ENCODE assay signal across 19 cellular contexts in genomic region chr10:9362721-9363120, GRCh38.
A peak's percentile ranks its signal among the peaks of the same experiment; 100 is the strongest.
DNase-seq lines count a peak whose midpoint lies in the region; ATAC-seq and TF ChIP-seq lines count a peak whose summit lies in the region.
"Had no signal": no experiment of that assay in that cellular context is flagged by ENCODE, and none has a peak within 500 bp of the region (broad histone marks: within the 10 kb centered on the region; RNA-seq: fewer than 3 reads in every experiment).

No MANE protein-coding gene starts in this region.

- TF ChIP-seq CTCF in DND-41 (IDR thresholded peaks at IDR 0.05; ENCODE audit: borderline replicate concordance, extremely low read depth, low read length, poor library complexity, severe bottlenecking) = no peak

- H3K4me1 ChIP-seq in DND-41 (ENCODE audit: insufficient read depth, low read length) = peaks cover 21% of the 10 kb centered on the region

- peak; percentile 94 for ATAC-seq in DND-41 (ENCODE audit: insufficient read depth, low read depth)
- peak in 1 of 2 donors; percentile 67 for ATAC-seq in naive thymus-derived CD8-positive, alpha-beta T cell
- ATAC-seq in GM18511 (IDR thresholded peaks at IDR 0.05; ENCODE audit: unreplicated experiment) = no peak
- ATAC-seq in GM21576 (IDR thresholded peaks at IDR 0.05; ENCODE audit: unreplicated experiment) = no peak

- no peaks in the 10 kb centered on the region for H3K79me2 ChIP-seq in DND-41 (ENCODE audit: insufficient read depth, low read length)

- peak overlapping the region; percentile 58 for H2AFZ ChIP-seq in DND-41 (ENCODE audit: low read depth, low read length)
- H2AFZ ChIP-seq: GM23248 had no signal

- H3K36me3 Mint-ChIP-seq in T-helper 2 cell treated with Interferon-gamma antibody and Interleukin-4, amounts not matched to agents 5 μg/mL and 100 μg/mL, for 36 hours (ENCODE audit: low read depth) = no peaks in the 10 kb centered on the region
- H3K36me3 Mint-ChIP-seq in activated naive CD4-positive, alpha-beta T cell treated with anti-CD3 and anti-CD28 coated beads, Interleukin-2, amount 50 U/mL, for 24 hours = no peaks in the 10 kb centered on the region
- H3K36me3 Mint-ChIP-seq in naive thymus-derived CD8-positive, alpha-beta T cell = no peaks in the 10 kb centered on the region

- no peaks in the 10 kb centered on the region for H3K27me3 Mint-ChIP-seq in T-helper 2 cell treated with Interferon-gamma antibody and Interleukin-4, amounts not matched to agents 5 μg/mL and 100 μg/mL, for 36 hours (ENCODE audit: low read depth)
- H3K27me3 Mint-ChIP-seq in activated naive CD4-positive, alpha-beta T cell treated with anti-CD3 and anti-CD28 coated beads, Interleukin-2, amount 50 U/mL, for 24 hours = no peaks in the 10 kb centered on the region
- peaks cover 0 to 2% (median 0%) of the 10 kb centered on the region in 5 donors for H3K27me3 Mint-ChIP-seq in naive thymus-derived CD8-positive, alpha-beta T cell
- H3K27me3 Mint-ChIP-seq: B cell had no signal

- no peaks in the 10 kb centered on the region for H4K20me1 ChIP-seq in DND-41 (ENCODE audit: insufficient read depth, low read length)

- no peaks in the 10 kb centered on the region for H3K9me3 ChIP-seq in DND-41 (ENCODE audit: insufficient read depth, low read length, severe bottlenecking)

- H3K9me3 Mint-ChIP-seq in T-helper 2 cell treated with Interferon-gamma antibody and Interleukin-4, amounts not matched to agents 5 μg/mL and 100 μg/mL, for 36 hours = no peaks in the 10 kb centered on the region
- no peaks in the 10 kb centered on the region for H3K9me3 Mint-ChIP-seq in activated naive CD4-positive, alpha-beta T cell treated with anti-CD3 and anti-CD28 coated beads, Interleukin-2, amount 50 U/mL, for 24 hours
- H3K9me3 Mint-ChIP-seq in naive thymus-derived CD8-positive, alpha-beta T cell = peaks cover 0 to 3% (median 0%) of the 10 kb centered on the region in 9 donors

- no peak for DNase-seq in T-helper 2 cell treated with Interferon-gamma antibody and Interleukin-4, amounts not matched to agents 5 μg/mL and 100 μg/mL, for 36 hours (ENCODE audit: low spot score)
- DNase-seq in T-helper 2 cell = no peak
- DNase-seq in activated naive CD4-positive, alpha-beta T cell (lab: John Stamatoyannopoulos, UW) = no peak
- DNase-seq in DND-41 = peak; percentile 72
- peak in 2 of 10 donors; percentile 15 to 17 for DNase-seq in naive thymus-derived CD8-positive, alpha-beta T cell
- DNase-seq: GM23248, H7, KBM-7, MM.1S, NCI-H2029, NCI-H446 treated with DMSO at 0.1 percent for 48 hours, NCI-H526, SHP77 had no signal

- H3K4me1 Mint-ChIP-seq in T-helper 2 cell treated with Interferon-gamma antibody and Interleukin-4, amounts not matched to agents 5 μg/mL and 100 μg/mL, for 36 hours (ENCODE audit: low read depth) = peaks cover 13% of the 10 kb centered on the region
- peaks cover 26% of the 10 kb centered on the region for H3K4me1 Mint-ChIP-seq in activated naive CD4-positive, alpha-beta T cell treated with anti-CD3 and anti-CD28 coated beads, Interleukin-2, amount 50 U/mL, for 24 hours
- H3K4me1 Mint-ChIP-seq in naive thymus-derived CD8-positive, alpha-beta T cell = peaks cover 6 to 20% (median 18%) of the 10 kb centered on the region in 4 donors
- H3K4me1 Mint-ChIP-seq: B cell had no signal

- H3K4me3 ChIP-seq in DND-41 (ENCODE audit: low read depth in 1 of 2, low read length in 2 of 2) = no peak overlapping the region
- H3K4me3 ChIP-seq: GM23248 had no signal

- H3K27me3 ChIP-seq in DND-41 (ENCODE audit: insufficient read depth, low read length, poor library complexity) = no peaks in the 10 kb centered on the region

- H3K36me3 ChIP-seq in DND-41 (ENCODE audit: insufficient read depth, low read length) = no peaks in the 10 kb centered on the region

- POLR2A ChIA-PET in naive thymus-derived CD8-positive, alpha-beta T cell (lab: Charles Lee) = no interaction called here

- no peak overlapping the region for H3K27ac Mint-ChIP-seq in T-helper 2 cell treated with Interferon-gamma antibody and Interleukin-4, amounts not matched to agents 5 μg/mL and 100 μg/mL, for 36 hours
- peak overlapping the region; percentile 76 for H3K27ac Mint-ChIP-seq in activated naive CD4-positive, alpha-beta T cell treated with anti-CD3 and anti-CD28 coated beads, Interleukin-2, amount 50 U/mL, for 24 hours
- H3K27ac Mint-ChIP-seq in naive thymus-derived CD8-positive, alpha-beta T cell = peak overlapping the region in 8 of 10 donors; percentile 33 to 85 (median 80)
- H3K27ac Mint-ChIP-seq: B cell had no signal

- peak overlapping the region; percentile 43; the same call in 1 of the 2 replicates for H3K4me2 ChIP-seq in DND-41 (ENCODE audit: insufficient read depth, low read length)

- peak overlapping the region; percentile 30 for H3K4me3 Mint-ChIP-seq in T-helper 2 cell treated with Interferon-gamma antibody and Interleukin-4, amounts not matched to agents 5 μg/mL and 100 μg/mL, for 36 hours
- no peak overlapping the region for H3K4me3 Mint-ChIP-seq in activated naive CD4-positive, alpha-beta T cell treated with anti-CD3 and anti-CD28 coated beads, Interleukin-2, amount 50 U/mL, for 24 hours
- peak overlapping the region in 7 of 10 donors; percentile 27 to 78 (median 51) for H3K4me3 Mint-ChIP-seq in naive thymus-derived CD8-positive, alpha-beta T cell
- H3K4me3 Mint-ChIP-seq: B cell had no signal

- no peak overlapping the region for H3K9ac ChIP-seq in DND-41 (ENCODE audit: low read depth, low read length)
- H3K9ac ChIP-seq: GM23248 had no signal

- H3K27ac ChIP-seq in DND-41 (ENCODE audit: low read length) = peak overlapping the region; percentile 65
- H3K27ac ChIP-seq: 22Rv1, GM23248, RWPE1 had no signal
